Comparison of ENCODE assay signal across 18 cellular contexts in genomic region chr2:234306426-234307173, GRCh38.
DNase-seq lines count a peak whose midpoint lies in the region; ATAC-seq and TF ChIP-seq lines count a peak whose summit lies in the region.
"Had no signal": no experiment of that assay in that cellular context is flagged by ENCODE, and none has a peak within 500 bp of the region (broad histone marks: within the 10 kb centered on the region; RNA-seq: fewer than 3 reads in every experiment).

No MANE protein-coding gene starts in this region.

- POLR2A ChIA-PET in activated B cell treated with CpG ODN at 0.5 μM for 24 hours (lab: Charles Lee), result interaction anchor here (1.1 to 3.4 kb wide), 2 partner anchors 15 to 184 kb away, joined by 3 to 39 read pairs; no protein-coding TSS in a partner anchor

- H3K4me1 ChIP-seq in right cardiac atrium (ENCODE audit: control insufficient read depth, insufficient read depth, low read length), result peaks cover 2% of the 10 kb centered on the region
- H3K4me1 ChIP-seq: right lobe of liver had no signal

- peak; percentile 27 for DNase-seq in stimulated activated CD4-positive, alpha-beta T cell treated with anti-CD3 and anti-CD28 coated beads, Interleukin-15, amount 100 ng/mL, for 24 hours
- DNase-seq in stimulated activated CD4-positive, alpha-beta T cell treated with anti-CD3 and anti-CD28 coated beads, Interleukin-12 subunit alpha, Interleukin-12 subunit beta, amount 100 ng/mL, for 4 hours, result no peak
- no peak for DNase-seq in activated B cell treated with CpG ODN at 0.5 μM for 24 hours
- no peak for DNase-seq in NCI-H510A (lab: John Stamatoyannopoulos, UW)
- DNase-seq in NCI-H748 treated with DMSO at 0.1 percent for 48 hours (lab: John Stamatoyannopoulos, UW), result no peak
- no peak for DNase-seq in right cardiac atrium
- DNase-seq: activated CD4-positive, CD25-positive, alpha-beta regulatory T cell; activated CD8-positive, alpha-beta memory T cell treated with anti-CD3 and anti-CD28 coated beads, Interleukin-2, amount 50 U/mL, for 4 hours; mucosa of descending colon; NCI-H2029; NCI-H510A treated with DMSO at 0.1 percent for 48 hours; right lobe of liver; SIG-M5 had no signal

- no peak for TF ChIP-seq CTCF in activated B cell treated with CpG ODN at 0.5 μM for 24 hours (IDR thresholded peaks at IDR 0.05)

- H3K9me3 ChIP-seq in right cardiac atrium (ENCODE audit: control insufficient read depth, low read length), result no peaks in the 10 kb centered on the region
- H3K9me3 ChIP-seq: mucosa of descending colon, right lobe of liver had no signal

- WGBS in right cardiac atrium, result 84% methylated on average over 9 of the region's 9 CpGs

- no peak overlapping the region for H3K4me3 ChIP-seq in right cardiac atrium (ENCODE audit: low read length)
- H3K4me3 ChIP-seq: K562, mucosa of descending colon, right lobe of liver had no signal

- no peaks in the 10 kb centered on the region for H3K27me3 ChIP-seq in right cardiac atrium (ENCODE audit: control insufficient read depth, insufficient read depth)
- H3K27me3 ChIP-seq: right lobe of liver had no signal

- ATAC-seq in activated B cell treated with CpG ODN at 0.5 μM for 24 hours (ENCODE audit: low read depth) (no peak), esophagus mucosa (peak; percentile 45), GM18858 (IDR thresholded peaks at IDR 0.05; ENCODE audit: unreplicated experiment) (no peak), right cardiac atrium (no peak)
- ATAC-seq: K562, mucosa of descending colon had no signal

- H3K27ac ChIP-seq in right cardiac atrium (ENCODE audit: low read length), result no peak overlapping the region
- H3K27ac ChIP-seq: right lobe of liver had no signal

- peaks cover 38% of the 10 kb centered on the region for H3K27me3 Mint-ChIP-seq in activated B cell treated with CpG ODN at 0.5 μM for 24 hours
- H3K27me3 Mint-ChIP-seq: activated naive CD4-positive, alpha-beta T cell treated with anti-CD3 and anti-CD28 coated beads, Interleukin-2, amount 50 U/mL, for 24 hours had no signal

- intact Hi-C loops in activated B cell treated with CpG ODN at 0.5 μM for 24 hours (cut with micrococcal nuclease) (no loop called here), right cardiac atrium (cut with DNase I) (no loop called here)

- no peaks in the 10 kb centered on the region for H3K9me3 Mint-ChIP-seq in activated B cell treated with CpG ODN at 0.5 μM for 24 hours

- H3K4me3 Mint-ChIP-seq in activated B cell treated with CpG ODN at 0.5 μM for 24 hours, result no peak overlapping the region
- H3K4me3 Mint-ChIP-seq: activated naive CD4-positive, alpha-beta T cell treated with anti-CD3 and anti-CD28 coated beads, Interleukin-2, amount 50 U/mL, for 24 hours; brain had no signal

- peak overlapping the region; percentile 24 for H3K27ac Mint-ChIP-seq in activated B cell treated with CpG ODN at 0.5 μM for 24 hours

- CTCF ChIA-PET in activated B cell treated with CpG ODN at 0.5 μM for 24 hours (lab: Charles Lee), result interaction anchor here (2.0 to 2.2 kb wide), 2 partner anchors 18 to 194 kb away, joined by 4 to 9 read pairs; no protein-coding TSS in a partner anchor

- no peaks in the 10 kb centered on the region for H3K36me3 Mint-ChIP-seq in activated B cell treated with CpG ODN at 0.5 μM for 24 hours (ENCODE audit: low read depth)
- H3K36me3 Mint-ChIP-seq: activated naive CD4-positive, alpha-beta T cell treated with anti-CD3 and anti-CD28 coated beads, Interleukin-2, amount 50 U/mL, for 24 hours; brain had no signal

- peaks cover 35% of the 10 kb centered on the region for H3K4me1 Mint-ChIP-seq in activated B cell treated with CpG ODN at 0.5 μM for 24 hours
